ENCODE assay signal across 12 cellular contexts in the genomic region with DNA sequence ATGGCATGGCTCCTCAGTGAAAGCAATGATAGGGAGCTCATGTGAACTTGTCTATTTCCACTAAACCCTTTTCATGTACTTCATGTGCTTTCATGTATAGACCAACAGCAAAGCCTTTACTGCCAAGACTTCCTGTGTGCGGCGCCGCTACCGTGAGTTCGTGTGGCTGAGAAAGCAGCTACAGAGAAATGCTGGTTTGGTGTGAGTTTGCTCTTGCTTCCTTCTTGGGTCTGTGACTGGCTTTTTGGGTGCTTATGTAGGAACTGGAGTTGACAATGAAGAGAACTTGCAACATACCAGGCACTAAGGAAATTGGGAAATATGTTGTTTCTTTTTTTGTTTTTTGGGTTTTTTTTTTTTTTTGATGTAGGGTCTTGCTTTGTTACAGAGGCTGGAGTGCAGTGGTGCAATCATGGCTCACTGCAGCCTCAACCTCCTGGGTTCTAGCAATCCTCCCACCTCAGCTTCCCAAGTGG. TPM values are rescaled to one million over a fixed set of nuclear protein-coding genes. Genes with fewer than 3 reads are reported as not detected.
DNase-seq lines count a peak whose midpoint lies in the region; ATAC-seq, FAIRE-seq and TF ChIP-seq lines count a peak whose summit lies in the region.
"Had no signal": no experiment of that assay in that cellular context is flagged by ENCODE, and none has a peak within 500 bp of the region (broad histone marks: within the 10 kb centered on the region; RNA-seq: fewer than 3 reads in every experiment).

No MANE protein-coding gene starts in this region.

- H3K9ac ChIP-seq in kidney (ENCODE audit: low read length in 2 of 2) (no peak overlapping the region), SK-N-SH (no peak overlapping the region)

- FAIRE-seq in kidney (lab: Jason Lieb, UNC): no peak
- FAIRE-seq: pancreas had no signal

- TF ChIP-seq EP300 in SK-N-SH (IDR thresholded peaks at IDR 0.05; ENCODE audit: borderline replicate concordance in 1 of 2, low read depth in 1 of 2, low read length in 1 of 2): no peak

- peaks cover 51% of the 10 kb centered on the region for H3K4me1 ChIP-seq in CD4-positive, alpha-beta memory T cell (ENCODE audit: insufficient read depth, low read length)
- peaks cover 3 to 6% of the 10 kb centered on the region in 2 donors for H3K4me1 ChIP-seq in kidney (ENCODE audit: control insufficient read depth in 1 of 2, insufficient read depth in 1 of 2, low read depth in 1 of 2, low read length in 2 of 2)
- H3K4me1 ChIP-seq in SK-N-SH (ENCODE audit: control insufficient read depth in 1 of 2, insufficient read depth in 2 of 2, low read depth in 1 of 2, low read length in 1 of 2): peaks cover 4 to 7% of the 10 kb centered on the region in 2 experiments; a peak in 3 of 4 replicates

- peak; percentile 41 to 60 (median 55) for DNase-seq in CD4-positive, alpha-beta memory T cell
- DNase-seq in UCSD-AML1 (lab: John Stamatoyannopoulos, UW; ENCODE audit: unreplicated experiment): peak; percentile 33
- peak; percentile 79 for DNase-seq in cardiac septum (ENCODE audit: low spot score)
- no peak for DNase-seq in kidney
- no peak for DNase-seq in brain microvascular endothelial cell
- no peak for DNase-seq in HuH-7.5 (ENCODE audit: low spot score)
- no peak for DNase-seq in SK-N-SH
- DNase-seq: pancreas had no signal

- TF ChIP-seq RAD21 in SK-N-SH (IDR thresholded peaks at IDR 0.05; ENCODE audit: low read length): no peak

- POLR2A ChIA-PET in CD4-positive, alpha-beta memory T cell (lab: Charles Lee; ENCODE audit: partially characterized antibody): interaction anchor here (0.7 to 2.8 kb wide), 7 partner anchors 9 to 463 kb away, joined by 3 to 20 read pairs (median 3); a partner anchor contains a TSS
- POLR2A ChIA-PET in SK-N-SH (lab: Yijun Ruan, JAX): no interaction called here

- H3K4me1 Mint-ChIP-seq in CD4-positive, alpha-beta memory T cell: peaks cover 30 to 47% (median 37%) of the 10 kb centered on the region in 4 donors

- no peak for TF ChIP-seq CTCF in kidney (IDR thresholded peaks at IDR 0.05; ENCODE audit: borderline replicate concordance, extremely low read depth, insufficient read depth)
- no peak for TF ChIP-seq CTCF in brain microvascular endothelial cell (IDR thresholded peaks at IDR 0.05; ENCODE audit: low read depth, low read length, missing control alignments)
- no peak for TF ChIP-seq CTCF in SK-N-SH (IDR thresholded peaks at IDR 0.05)

- in situ Hi-C loops in brain microvascular endothelial cell (cut with HindIII; ENCODE audit: low pct_ligation_motif_present, low sequenced_read_pairs): no loop called here

- no peaks in the 10 kb centered on the region for H3F3A ChIP-seq in SK-N-SH (replicated peaks; ENCODE audit: insufficient read depth)

- H3K4me3 ChIP-seq in CD4-positive, alpha-beta memory T cell (ENCODE audit: low read length in 2 of 2): peak overlapping the region in 1 of 2 donors; percentile 41
- H3K4me3 ChIP-seq in kidney (ENCODE audit: low read length in 2 of 2) (no peak overlapping the region), brain microvascular endothelial cell (ENCODE audit: low read depth, low read length) (no peak overlapping the region), SK-N-SH (ENCODE audit: low read depth in 2 of 2, low read length in 1 of 2) (no peak overlapping the region)
- H3K4me3 ChIP-seq: pancreas, vagina had no signal

- peaks cover 72% of the 10 kb centered on the region for H3K79me2 ChIP-seq in SK-N-SH (ENCODE audit: insufficient read depth)

- intact Hi-C loops in CD4-positive, alpha-beta memory T cell (cut with micrococcal nuclease): loop anchor here (1.0 kb wide), 1 partner anchor 18 kb away; no protein-coding TSS in a partner anchor
- intact Hi-C loops in cardiac septum (cut with DNase I): no loop called here
- intact Hi-C loops in kidney (cut with DNase I): no loop called here

- peaks cover 4% of the 10 kb centered on the region for H3K36me3 ChIP-seq in CD4-positive, alpha-beta memory T cell (ENCODE audit: insufficient read depth, low read length)
- peaks cover 9 to 12% of the 10 kb centered on the region in 2 donors for H3K36me3 ChIP-seq in kidney (ENCODE audit: control insufficient read depth in 1 of 2, insufficient read depth in 2 of 2, low read length in 2 of 2)
- H3K36me3 ChIP-seq in brain microvascular endothelial cell (replicated peaks): peaks cover 17% of the 10 kb centered on the region
- peaks cover 15 to 34% of the 10 kb centered on the region in 2 experiments for H3K36me3 ChIP-seq in SK-N-SH (replicated peaks in 1 of 2; ENCODE audit: control insufficient read depth in 1 of 2, insufficient read depth in 2 of 2, low read length in 1 of 2)

- H3K4me3 Mint-ChIP-seq in CD4-positive, alpha-beta memory T cell: peak overlapping the region; percentile 17 to 78 (median 48)

- 95% methylated on average over 5 of the region's 5 CpGs for WGBS in SK-N-SH (ENCODE audit: low lambda C conversion rate)

- no peaks in the 10 kb centered on the region for H3K27me3 Mint-ChIP-seq in CD4-positive, alpha-beta memory T cell

- peak; percentile 42 for ATAC-seq in HG02642 (IDR thresholded peaks at IDR 0.05; ENCODE audit: poor library complexity, unreplicated experiment)
- ATAC-seq: esophagus mucosa had no signal

- H3K27ac ChIP-seq in CD4-positive, alpha-beta memory T cell (ENCODE audit: low read depth, low read length): peak overlapping the region; percentile 16
- H3K27ac ChIP-seq in kidney (ENCODE audit: low read depth in 2 of 2, low read length in 2 of 2) (no peak overlapping the region), brain microvascular endothelial cell (no peak overlapping the region), SK-N-SH (ENCODE audit: low read depth in 2 of 2, low read length in 1 of 2) (no peak overlapping the region)
- H3K27ac ChIP-seq: vagina, VCaP had no signal

- no peak overlapping the region for H2AFZ ChIP-seq in SK-N-SH (ENCODE audit: low read depth)

- CTCF ChIA-PET in CD4-positive, alpha-beta memory T cell (lab: Charles Lee; ENCODE audit: partially characterized antibody): interaction anchor here (1.2 to 3.2 kb wide), 4 partner anchors 11 to 87 kb away, joined by 4 to 14 read pairs (median 6); no protein-coding TSS in a partner anchor
- CTCF ChIA-PET in SK-N-SH (lab: Yijun Ruan, JAX): interaction anchor here (1.2 to 3.9 kb wide), 4 partner anchors 11 to 95 kb away, joined by 3 to 18 read pairs (median 8); no protein-coding TSS in a partner anchor

- H3K9me2 ChIP-seq in SK-N-SH: no peaks in the 10 kb centered on the region

- no peaks in the 10 kb centered on the region for H3K27me3 ChIP-seq in CD4-positive, alpha-beta memory T cell (ENCODE audit: insufficient read depth, low read length)
- H3K27me3 ChIP-seq in brain microvascular endothelial cell (replicated peaks) (no peaks in the 10 kb centered on the region), SK-N-SH (ENCODE audit: insufficient read depth) (no peaks in the 10 kb centered on the region)
- H3K27me3 ChIP-seq: pancreas, vagina had no signal

- no peaks in the 10 kb centered on the region for H4K20me1 ChIP-seq in SK-N-SH (ENCODE audit: insufficient read depth)

- peaks cover 0 to 14% of the 10 kb centered on the region in 2 donors for H3K36me3 Mint-ChIP-seq in CD4-positive, alpha-beta memory T cell

- H3K27ac Mint-ChIP-seq in CD4-positive, alpha-beta memory T cell: peak overlapping the region; percentile 69 to 93 (median 89)

- no peaks in the 10 kb centered on the region for H3K9me3 ChIP-seq in CD4-positive, alpha-beta memory T cell (ENCODE audit: control insufficient read depth in 1 of 2, low read length in 2 of 2)
- H3K9me3 ChIP-seq in kidney (ENCODE audit: control insufficient read depth in 1 of 2, low read length in 2 of 2) (no peaks in the 10 kb centered on the region), SK-N-SH (no peaks in the 10 kb centered on the region)
- H3K9me3 ChIP-seq: pancreas, vagina had no signal

- no peaks in the 10 kb centered on the region for H3K9me3 Mint-ChIP-seq in CD4-positive, alpha-beta memory T cell

- no peak overlapping the region for H3K4me2 ChIP-seq in SK-N-SH

TF ChIP-seq in SK-N-SH, 30 proteins besides CTCF, POLR2A, EP300 and RAD21 (continues in another document):
- no peak for TF ChIP-seq MEF2A (IDR thresholded peaks at IDR 0.05; ENCODE audit: borderline replicate concordance, low read depth)
- TF ChIP-seq MXI1 (IDR thresholded peaks at IDR 0.05; ENCODE audit: low read depth, low read length): no peak
- TF ChIP-seq, protein P1, sequence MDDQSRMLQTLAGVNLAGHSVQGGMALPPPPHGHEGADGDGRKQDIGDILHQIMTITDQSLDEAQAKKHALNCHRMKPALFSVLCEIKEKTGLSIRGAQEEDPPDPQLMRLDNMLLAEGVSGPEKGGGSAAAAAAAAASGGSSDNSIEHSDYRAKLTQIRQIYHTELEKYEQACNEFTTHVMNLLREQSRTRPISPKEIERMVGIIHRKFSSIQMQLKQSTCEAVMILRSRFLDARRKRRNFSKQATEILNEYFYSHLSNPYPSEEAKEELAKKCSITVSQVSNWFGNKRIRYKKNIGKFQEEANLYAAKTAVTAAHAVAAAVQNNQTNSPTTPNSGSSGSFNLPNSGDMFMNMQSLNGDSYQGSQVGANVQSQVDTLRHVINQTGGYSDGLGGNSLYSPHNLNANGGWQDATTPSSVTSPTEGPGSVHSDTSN (IDR thresholded peaks at IDR 0.05): no peak
- TF ChIP-seq ELF1 (IDR thresholded peaks at IDR 0.05): no peak
- TF ChIP-seq, protein P2, sequence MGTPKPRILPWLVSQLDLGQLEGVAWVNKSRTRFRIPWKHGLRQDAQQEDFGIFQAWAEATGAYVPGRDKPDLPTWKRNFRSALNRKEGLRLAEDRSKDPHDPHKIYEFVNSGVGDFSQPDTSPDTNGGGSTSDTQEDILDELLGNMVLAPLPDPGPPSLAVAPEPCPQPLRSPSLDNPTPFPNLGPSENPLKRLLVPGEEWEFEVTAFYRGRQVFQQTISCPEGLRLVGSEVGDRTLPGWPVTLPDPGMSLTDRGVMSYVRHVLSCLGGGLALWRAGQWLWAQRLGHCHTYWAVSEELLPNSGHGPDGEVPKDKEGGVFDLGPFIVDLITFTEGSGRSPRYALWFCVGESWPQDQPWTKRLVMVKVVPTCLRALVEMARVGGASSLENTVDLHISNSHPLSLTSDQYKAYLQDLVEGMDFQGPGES (IDR thresholded peaks at IDR 0.05; ENCODE audit: low read depth, low read length): no peak
- no peak for TF ChIP-seq GABPA (IDR thresholded peaks at IDR 0.05; ENCODE audit: low read depth)

RNA-seq across cellular contexts. Expression of a gene that starts 5.7 kb away (rescaled TPM):
- 10 to 100 TPM; 20.8 to 22.0 TPM for total RNA-seq in CD4-positive, alpha-beta memory T cell
- 10 to 100 TPM; 17.9 to 18.1 TPM for polyA plus RNA-seq in CD4-positive, alpha-beta memory T cell
- total RNA-seq in cardiac septum: 11.4 TPM
- 25.3 TPM for total RNA-seq in kidney
- polyA plus RNA-seq in kidney (ENCODE audit: insufficient read depth, low read depth, low replicate concordance): 22.4 TPM
- polyA plus RNA-seq in SK-N-SH (2012; rRNA removed): 19.0 and 31.6 TPM in 2 replicates
- polyA plus RNA-seq in SK-N-SH (2012; cell fraction: cytosol; rRNA removed): 15.3 and 22.1 TPM in 2 replicates
- polyA plus RNA-seq in SK-N-SH (2012; cell fraction: nucleus; rRNA removed): 23.4 and 29.4 TPM in 2 replicates

RNA-seq across cellular contexts. Expression of a gene that starts 12.0 kb away (rescaled TPM):
- total RNA-seq in CD4-positive, alpha-beta memory T cell: 10 to 100 TPM; 33.9 to 37.1 TPM
- polyA plus RNA-seq in CD4-positive, alpha-beta memory T cell: 10 to 100 TPM; 10.1 to 19.8 TPM
- total RNA-seq in cardiac septum (31.2 TPM), kidney (40.2 TPM)
- polyA plus RNA-seq in kidney (ENCODE audit: insufficient read depth, low read depth, low replicate concordance) (37.8 TPM), SK-N-SH (2012; rRNA removed) (102 and 112 TPM in 2 replicates)
- 157 and 183 TPM in 2 replicates for polyA plus RNA-seq in SK-N-SH (2012; cell fraction: cytosol; rRNA removed)
- polyA plus RNA-seq in SK-N-SH (2012; cell fraction: nucleus; rRNA removed): 27.3 and 37.1 TPM in 2 replicates

Comparison
In these comparisons a context has a peak if more than half of its experiments do, and no peak if none do; other contexts are left out.
1. DNase-seq: peak in CD4-positive, alpha-beta memory T cell (5 of 5), UCSD-AML1 (single experiment) and cardiac septum (single experiment); none in kidney (single experiment), brain microvascular endothelial cell (single experiment), HuH-7.5 (single experiment) and SK-N-SH (single experiment).